10 cellular contexts compared by ENCODE assay signal in the genomic region with DNA sequence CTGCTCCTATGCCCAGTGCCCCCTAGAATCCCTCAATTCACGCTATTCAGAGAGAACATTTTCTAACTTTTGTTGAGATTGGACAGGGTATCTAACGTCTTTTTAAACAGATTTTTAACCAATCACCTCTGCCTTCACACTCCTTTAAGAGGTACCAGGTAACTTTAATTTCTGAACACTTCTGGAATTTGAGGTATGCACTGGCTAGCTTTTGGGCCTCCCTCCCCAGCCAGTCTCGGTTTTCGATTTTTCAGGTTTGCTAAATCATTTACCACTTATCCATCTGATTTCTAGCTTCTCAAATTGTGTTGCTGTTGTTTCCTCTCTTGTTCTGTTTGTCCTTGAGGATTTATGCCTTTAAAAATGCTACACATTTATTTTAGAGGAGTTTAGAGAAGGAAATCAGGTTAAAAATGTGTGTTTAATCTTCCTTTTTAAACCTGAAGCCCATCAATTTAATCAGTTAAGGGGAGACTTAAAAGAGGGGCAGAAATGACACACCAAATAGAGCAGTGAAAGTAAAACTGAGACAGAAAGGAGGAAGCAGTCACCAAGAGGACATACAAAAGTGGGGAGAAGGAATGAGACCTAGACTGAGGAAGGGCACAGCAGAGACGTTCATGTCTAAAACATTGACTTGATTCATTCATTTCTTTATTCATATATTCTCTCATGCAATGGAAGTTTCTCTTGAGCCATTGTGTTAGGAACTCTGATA.
DNase-seq lines count a peak whose midpoint lies in the region; ATAC-seq and TF ChIP-seq lines count a peak whose summit lies in the region.
"Had no signal": no experiment of that assay in that cellular context is flagged by ENCODE, and none has a peak within 500 bp of the region (broad histone marks: within the 10 kb centered on the region; RNA-seq: fewer than 3 reads in every experiment).

No MANE protein-coding gene starts in this region.

- H3K9me2 ChIP-seq in GM23338 (ENCODE audit: insufficient read depth) = no peaks in the 10 kb centered on the region

- H3K27me3 Mint-ChIP-seq in GM23338 (ENCODE audit: insufficient read depth, low read depth, poor library complexity) = peaks cover 3% of the 10 kb centered on the region
- peaks cover 2% of the 10 kb centered on the region for H3K27me3 Mint-ChIP-seq in memory B cell
- H3K27me3 Mint-ChIP-seq in naive thymus-derived CD8-positive, alpha-beta T cell = peaks cover 15 to 35% (median 25%) of the 10 kb centered on the region in 5 donors

- H3K36me3 Mint-ChIP-seq in GM23338 (ENCODE audit: low read depth) (no peaks in the 10 kb centered on the region), memory B cell (no peaks in the 10 kb centered on the region)
- no peaks in the 10 kb centered on the region for H3K36me3 Mint-ChIP-seq in naive thymus-derived CD8-positive, alpha-beta T cell

- H3K27me3 ChIP-seq in GM23338 (ENCODE audit: insufficient read depth) = no peaks in the 10 kb centered on the region
- H3K27me3 ChIP-seq in spleen (replicated peaks in 1 of 7) = no peaks in the 10 kb centered on the region
- H3K27me3 ChIP-seq in SJCRH30 = 0 out of 2 replicates have a peak, but pooled peaks cover 3% of the 10 kb centered on the region
- H3K27me3 ChIP-seq: Peyer's patch had no signal

- 59 to 69% (median 68%) methylated on average over 5 of the region's 5 CpGs for WGBS in spleen, 5 donors

- DNase-seq in GM23338 (ENCODE audit: low spot score) (peak; percentile 63), memory B cell (ENCODE audit: low spot score in 2 of 2) (no peak), spleen (no peak), SJCRH30 (no peak)
- DNase-seq in naive thymus-derived CD8-positive, alpha-beta T cell = no peak
- no peak for DNase-seq in activated CD4-positive, alpha-beta T cell treated with anti-CD3 and anti-CD28 coated beads, Interleukin-2, amount 50 U/mL, for 4 hours
- DNase-seq: Peyer's patch; stimulated activated CD4-positive, alpha-beta T cell treated with anti-CD3 and anti-CD28 coated beads, Interleukin-12 subunit alpha, Interleukin-12 subunit beta, amount 100 ng/mL, for 4 hours had no signal

- POLR2A ChIA-PET in naive thymus-derived CD8-positive, alpha-beta T cell (lab: Charles Lee) = no interaction called here

- intact Hi-C loops in spleen (cut with DNase I; ENCODE audit: low total_unique reads) = no loop called here

- H4K20me1 ChIP-seq in GM23338 (replicated peaks; ENCODE audit: insufficient read depth) = no peaks in the 10 kb centered on the region

- H3F3A ChIP-seq in GM23338 (replicated peaks; ENCODE audit: low read depth) = no peaks in the 10 kb centered on the region

- H3K27ac ChIP-seq in GM23338 (ENCODE audit: low read depth) = peak overlapping the region; percentile 26
- peak overlapping the region in 2 of 8 donors; percentile 21 for H3K27ac ChIP-seq in spleen
- H3K27ac ChIP-seq in SJCRH30 = no peak overlapping the region
- H3K27ac ChIP-seq: Peyer's patch had no signal

- no peak overlapping the region for H3K4me3 ChIP-seq in GM23338
- no peak overlapping the region for H3K4me3 ChIP-seq in spleen
- H3K4me3 ChIP-seq in SJCRH30 = no peak overlapping the region
- H3K4me3 ChIP-seq: Peyer's patch had no signal

- peak overlapping the region; percentile 7; the same call in 1 of the 2 replicates for H3K4me2 ChIP-seq in GM23338

- H3K4me1 Mint-ChIP-seq in GM23338 = peaks cover 50% of the 10 kb centered on the region
- H3K4me1 Mint-ChIP-seq in memory B cell = peaks cover 4% of the 10 kb centered on the region
- H3K4me1 Mint-ChIP-seq in naive thymus-derived CD8-positive, alpha-beta T cell = peaks cover 0 to 6% (median 0%) of the 10 kb centered on the region in 4 donors

- H3K4me3 Mint-ChIP-seq in GM23338 (no peak overlapping the region), memory B cell (no peak overlapping the region)
- H3K4me3 Mint-ChIP-seq in naive thymus-derived CD8-positive, alpha-beta T cell = no peak overlapping the region

- no peaks in the 10 kb centered on the region for H3K79me2 ChIP-seq in GM23338 (replicated peaks; ENCODE audit: insufficient read depth)

- H3K27ac Mint-ChIP-seq in GM23338 = peak overlapping the region; percentile 54
- no peak overlapping the region for H3K27ac Mint-ChIP-seq in memory B cell
- H3K27ac Mint-ChIP-seq in naive thymus-derived CD8-positive, alpha-beta T cell = no peak overlapping the region

- TF ChIP-seq CTCF in GM23338 (conservative IDR thresholded peaks at IDR 0.05; ENCODE audit: low read depth in 2 of 2) (no peak), spleen (IDR thresholded peaks at IDR 0.05 in 8 of 11, conservative IDR thresholded peaks at IDR 0.05 in 3 of 11) (no peak)

- no peak for TF ChIP-seq POLR2A in spleen (IDR thresholded peaks at IDR 0.05)

- H3K4me1 ChIP-seq in GM23338 (ENCODE audit: insufficient read depth) = peaks cover 50% of the 10 kb centered on the region
- peaks cover 0 to 10% (median 5%) of the 10 kb centered on the region in 6 donors for H3K4me1 ChIP-seq in spleen
- no peaks in the 10 kb centered on the region for H3K4me1 ChIP-seq in SJCRH30
- H3K4me1 ChIP-seq: Peyer's patch had no signal

- H3K9me3 ChIP-seq in spleen = no peaks in the 10 kb centered on the region
- H3K9me3 ChIP-seq in SJCRH30 (replicated peaks) = no peaks in the 10 kb centered on the region
- H3K9me3 ChIP-seq: Peyer's patch had no signal

- H2AFZ ChIP-seq in GM23338 = no peak overlapping the region

- H3K9me3 Mint-ChIP-seq in GM23338 (no peaks in the 10 kb centered on the region), memory B cell (no peaks in the 10 kb centered on the region)
- no peaks in the 10 kb centered on the region for H3K9me3 Mint-ChIP-seq in naive thymus-derived CD8-positive, alpha-beta T cell

- H3K36me3 ChIP-seq in GM23338 (ENCODE audit: insufficient read depth) = no peaks in the 10 kb centered on the region
- no peaks in the 10 kb centered on the region for H3K36me3 ChIP-seq in spleen
- no peaks in the 10 kb centered on the region for H3K36me3 ChIP-seq in SJCRH30
- H3K36me3 ChIP-seq: Peyer's patch had no signal

- peak; percentile 100 for ATAC-seq in GM18870 (IDR thresholded peaks at IDR 0.05; ENCODE audit: unreplicated experiment)
- peak; percentile 78 for ATAC-seq in GM23338
- ATAC-seq in HG03469 (IDR thresholded peaks at IDR 0.05; ENCODE audit: unreplicated experiment) = peak; percentile 99
- peak; percentile 99 for ATAC-seq in memory B cell (ENCODE audit: low read depth)
- no peak for ATAC-seq in naive thymus-derived CD8-positive, alpha-beta T cell

TF ChIP-seq in GM23338, 12 proteins besides CTCF, POLR2A, EP300 and RAD21 (continues in another document):
- TF ChIP-seq CREB1 (CRISPR knock-in tag; IDR thresholded peaks at IDR 0.05; ENCODE audit: low read depth) (no peak), NANOG (IDR thresholded peaks at IDR 0.05; ENCODE audit: borderline replicate concordance) (no peak), JUNB (IDR thresholded peaks at IDR 0.05; ENCODE audit: unreplicated experiment) (no peak)

Comparison
In these comparisons a context has a peak if more than half of its experiments do, and no peak if none do; other contexts are left out.
1. ATAC-seq: peak in GM18870 (single experiment), GM23338 (single experiment), HG03469 (single experiment) and memory B cell (single experiment); none in naive thymus-derived CD8-positive, alpha-beta T cell (0 of 2).